Comparison of ENCODE assay signal across 16 cellular contexts in genomic region chr12:6615802-6616201, GRCh38. TPM values are rescaled to one million over a fixed set of nuclear protein-coding genes. Genes with fewer than 3 reads are reported as not detected.
A peak's percentile ranks its signal among the peaks of the same experiment; 100 is the strongest.
DNase-seq lines count a peak whose midpoint lies in the region; ATAC-seq and TF ChIP-seq lines count a peak whose summit lies in the region.
"Had no signal": no experiment of that assay in that cellular context is flagged by ENCODE, and none has a peak within 500 bp of the region (broad histone marks: within the 10 kb centered on the region; RNA-seq: fewer than 3 reads in every experiment).

No MANE protein-coding gene starts in this region.

- no peaks in the 10 kb centered on the region for H3K27me3 Mint-ChIP-seq in activated CD4-positive, alpha-beta T cell treated with anti-CD3 and anti-CD28 coated beads, Interleukin-2, amount 10 ng/mL, durations not matched to agents 7 days and 5 days
- peaks cover 9% of the 10 kb centered on the region for H3K27me3 Mint-ChIP-seq in endothelial cell (ENCODE audit: unreplicated experiment)
- H3K27me3 Mint-ChIP-seq in stimulated activated memory B cell treated with anti-CD40 and anti-IgM and Interleukin-4, amounts not matched to agents 10 μg/mL and 1 μg/mL and 100 μg/mL, for 72 hours, result no peaks in the 10 kb centered on the region

- H3K4me1 Mint-ChIP-seq in activated CD4-positive, alpha-beta T cell treated with anti-CD3 and anti-CD28 coated beads, Interleukin-2, amount 10 ng/mL, durations not matched to agents 7 days and 5 days, result peaks cover 54% of the 10 kb centered on the region
- H3K4me1 Mint-ChIP-seq in endothelial cell (ENCODE audit: unreplicated experiment), result peaks cover 43% of the 10 kb centered on the region
- peaks cover 70% of the 10 kb centered on the region for H3K4me1 Mint-ChIP-seq in stimulated activated memory B cell treated with anti-CD40 and anti-IgM and Interleukin-4, amounts not matched to agents 10 μg/mL and 1 μg/mL and 100 μg/mL, for 72 hours

- H3K4me3 Mint-ChIP-seq in activated CD4-positive, alpha-beta T cell treated with anti-CD3 and anti-CD28 coated beads, Interleukin-2, amount 10 ng/mL, durations not matched to agents 7 days and 5 days, result no peak overlapping the region
- no peak overlapping the region for H3K4me3 Mint-ChIP-seq in endothelial cell (ENCODE audit: unreplicated experiment)
- no peak overlapping the region for H3K4me3 Mint-ChIP-seq in stimulated activated memory B cell treated with anti-CD40 and anti-IgM and Interleukin-4, amounts not matched to agents 10 μg/mL and 1 μg/mL and 100 μg/mL, for 72 hours

- POLR2A ChIA-PET in activated CD4-positive, alpha-beta T cell treated with anti-CD3 and anti-CD28 coated beads, Interleukin-2, amount 10 ng/mL, durations not matched to agents 7 days and 5 days (lab: Charles Lee), result no interaction called here

- CTCF ChIA-PET in activated CD4-positive, alpha-beta T cell treated with anti-CD3 and anti-CD28 coated beads, Interleukin-2, amount 10 ng/mL, durations not matched to agents 7 days and 5 days (lab: Charles Lee), result interaction anchor here (0.6 to 1.0 kb wide), 3 partner anchors 29 to 153 kb away, joined by 3 to 6 read pairs (median 4); no protein-coding TSS in a partner anchor

- no peak for TF ChIP-seq CTCF in endothelial cell (IDR thresholded peaks at IDR 0.05; ENCODE audit: unreplicated experiment)

- H3K27ac Mint-ChIP-seq in activated CD4-positive, alpha-beta T cell treated with anti-CD3 and anti-CD28 coated beads, Interleukin-2, amount 10 ng/mL, durations not matched to agents 7 days and 5 days, result peak overlapping the region; percentile 20
- H3K27ac Mint-ChIP-seq in endothelial cell (ENCODE audit: unreplicated experiment), result peak overlapping the region; percentile 54
- peak overlapping the region; percentile 31 for H3K27ac Mint-ChIP-seq in stimulated activated memory B cell treated with anti-CD40 and anti-IgM and Interleukin-4, amounts not matched to agents 10 μg/mL and 1 μg/mL and 100 μg/mL, for 72 hours

- H3K9me3 Mint-ChIP-seq in activated CD4-positive, alpha-beta T cell treated with anti-CD3 and anti-CD28 coated beads, Interleukin-2, amount 10 ng/mL, durations not matched to agents 7 days and 5 days, result no peaks in the 10 kb centered on the region
- no peaks in the 10 kb centered on the region for H3K9me3 Mint-ChIP-seq in endothelial cell (ENCODE audit: unreplicated experiment)
- H3K9me3 Mint-ChIP-seq in stimulated activated memory B cell treated with anti-CD40 and anti-IgM and Interleukin-4, amounts not matched to agents 10 μg/mL and 1 μg/mL and 100 μg/mL, for 72 hours, result no peaks in the 10 kb centered on the region

- H3K9ac ChIP-seq in SK-N-MC (ENCODE audit: insufficient read length), result peak overlapping the region; percentile 45

- H3K27ac ChIP-seq in SK-N-MC, result peak overlapping the region; percentile 94

- no peak for ATAC-seq in stimulated activated memory B cell treated with anti-CD40 and anti-IgM and Interleukin-4, amounts not matched to agents 10 μg/mL and 1 μg/mL and 100 μg/mL, for 72 hours
- no peak for ATAC-seq in HG02678 (IDR thresholded peaks at IDR 0.05; ENCODE audit: unreplicated experiment)
- ATAC-seq: left lobe of liver had no signal

- no peak for DNase-seq in activated CD4-positive, alpha-beta T cell treated with anti-CD3 and anti-CD28 coated beads, Interleukin-2, amount 10 ng/mL, durations not matched to agents 7 days and 5 days
- no peak for DNase-seq in activated CD4-positive, alpha-beta T cell treated with anti-CD3 and anti-CD28 coated beads, Interleukin-2, amount 50 U/mL, for 4 hours
- DNase-seq in SK-N-MC (ENCODE audit: low read depth, low spot score), result no peak
- no peak for DNase-seq in endothelial cell (ENCODE audit: low spot score)
- DNase-seq in cortex of kidney (lab: John Stamatoyannopoulos, UW), result no peak
- DNase-seq in NCI-H1694 treated with DMSO at 0.1 percent for 48 hours (lab: John Stamatoyannopoulos, UW), result no peak
- DNase-seq: activated gamma-delta T cell treated with Interleukin-2 at 50 U/mL for 16 hours; DMS79 treated with DMSO at 0.1 percent for 48 hours; NCI-H226; Right ventricle myocardium superior; stimulated activated CD4-positive, alpha-beta T cell treated with anti-CD3 and anti-CD28 coated beads, Interleukin-4, amount 100 ng/mL, for 24 hours; thyroid gland had no signal

- H3K36me3 ChIP-seq in SK-N-MC (ENCODE audit: insufficient read depth, low read length), result no peaks in the 10 kb centered on the region
- H3K36me3 ChIP-seq: thyroid gland had no signal

- no peak overlapping the region for H3K4me3 ChIP-seq in SK-N-MC
- H3K4me3 ChIP-seq: thyroid gland had no signal

- no peaks in the 10 kb centered on the region for H3K9me3 ChIP-seq in SK-N-MC (ENCODE audit: low read depth, low read length)
- H3K9me3 ChIP-seq: thyroid gland had no signal

- peaks cover 3% of the 10 kb centered on the region for H3K36me3 Mint-ChIP-seq in activated CD4-positive, alpha-beta T cell treated with anti-CD3 and anti-CD28 coated beads, Interleukin-2, amount 10 ng/mL, durations not matched to agents 7 days and 5 days (ENCODE audit: low read depth)
- peaks cover 8% of the 10 kb centered on the region for H3K36me3 Mint-ChIP-seq in endothelial cell (ENCODE audit: low read depth, unreplicated experiment)
- H3K36me3 Mint-ChIP-seq in stimulated activated memory B cell treated with anti-CD40 and anti-IgM and Interleukin-4, amounts not matched to agents 10 μg/mL and 1 μg/mL and 100 μg/mL, for 72 hours, result peaks cover 20% of the 10 kb centered on the region

RNA-seq across cellular contexts. Expression of gene CHD4, which starts 8.6 kb away (rescaled TPM):
- total RNA-seq in activated CD4-positive, alpha-beta T cell treated with anti-CD3 and anti-CD28 coated beads, Interleukin-2, amount 10 ng/mL, durations not matched to agents 7 days and 5 days, result 100 to 1,000 TPM; 262 to 263 TPM
- total RNA-seq in endothelial cell (ENCODE audit: unreplicated experiment), result 334 TPM

RNA-seq across cellular contexts. Expression of gene LPAR5, which starts 20.0 kb away (rescaled TPM):
- total RNA-seq in activated CD4-positive, alpha-beta T cell treated with anti-CD3 and anti-CD28 coated beads, Interleukin-2, amount 10 ng/mL, durations not matched to agents 7 days and 5 days, result 1 to 10 TPM; 6.2 to 6.6 TPM
- 2.7 TPM for total RNA-seq in endothelial cell (ENCODE audit: unreplicated experiment)
- total RNA-seq: glomerular endothelial cell had no signal

RNA-seq across cellular contexts. Expression of gene ACRBP, which starts 31.4 kb away (rescaled TPM):
- total RNA-seq in activated CD4-positive, alpha-beta T cell treated with anti-CD3 and anti-CD28 coated beads, Interleukin-2, amount 10 ng/mL, durations not matched to agents 7 days and 5 days, result 1 to 10 TPM; 1.6 to 2.6 TPM
- total RNA-seq in endothelial cell (ENCODE audit: unreplicated experiment), result 19.3 TPM

RNA-seq across cellular contexts. Expression of gene ING4, which starts 47.1 kb away (rescaled TPM):
- 10 to 100 TPM; 33.7 to 40.2 TPM for total RNA-seq in activated CD4-positive, alpha-beta T cell treated with anti-CD3 and anti-CD28 coated beads, Interleukin-2, amount 10 ng/mL, durations not matched to agents 7 days and 5 days
- 41.3 TPM for total RNA-seq in endothelial cell (ENCODE audit: unreplicated experiment)

RNA-seq across cellular contexts. Expression of gene NOP2, which starts 47.7 kb away (rescaled TPM):
- total RNA-seq in activated CD4-positive, alpha-beta T cell treated with anti-CD3 and anti-CD28 coated beads, Interleukin-2, amount 10 ng/mL, durations not matched to agents 7 days and 5 days, result 10 to 100 TPM; 74.1 to 76.4 TPM
- 37.5 TPM for total RNA-seq in endothelial cell (ENCODE audit: unreplicated experiment)
